ENCODE assay signal across 18 cellular contexts in genomic region chr4:107845721-107846120, GRCh38. TPM values are rescaled to one million over a fixed set of nuclear protein-coding genes. Genes with fewer than 3 reads are reported as not detected.
DNase-seq lines count a peak whose midpoint lies in the region; ATAC-seq, FAIRE-seq and TF ChIP-seq lines count a peak whose summit lies in the region.
"Had no signal": no experiment of that assay in that cellular context is flagged by ENCODE, and none has a peak within 500 bp of the region (broad histone marks: within the 10 kb centered on the region; RNA-seq: fewer than 3 reads in every experiment).

No MANE protein-coding gene starts in this region.

- TF ChIP-seq CTCF in astrocyte (IDR thresholded peaks at IDR 0.05; ENCODE audit: insufficient read depth, low read depth, low read length) (no peak), osteocyte (IDR thresholded peaks at IDR 0.05) (no peak)

- H3K9me3 ChIP-seq in SK-N-MC (ENCODE audit: low read depth, low read length) (0 out of 2 replicates have a peak, but pooled peaks cover 3% of the 10 kb centered on the region), astrocyte (ENCODE audit: insufficient read depth, low read depth, low read length) (no peaks in the 10 kb centered on the region)
- no peaks in the 10 kb centered on the region for H3K9me3 ChIP-seq in CD4-positive, alpha-beta memory T cell (ENCODE audit: control insufficient read depth in 1 of 2, low read length in 2 of 2)
- H3K9me3 ChIP-seq: BE2C, Caco-2 had no signal

- DNase-seq in SK-N-MC (ENCODE audit: low read depth, low spot score), result peak; percentile 81
- no peak for DNase-seq in astrocyte (ENCODE audit: low read depth)
- no peak for DNase-seq in CD4-positive, alpha-beta memory T cell
- no peak for DNase-seq in osteocyte (ENCODE audit: extremely low spot score, unreplicated experiment)
- no peak for DNase-seq in MV-4-11 (lab: John Stamatoyannopoulos, UW)
- DNase-seq: ACHN; BE2C; C1 segment of cervical spinal cord; Caco-2; CD4-positive, CD25-positive, alpha-beta regulatory T cell; GOT3; H7 had no signal

- H2AFZ ChIP-seq in astrocyte (ENCODE audit: low read depth, low read length), result no peak overlapping the region

- CTCF ChIA-PET in CD4-positive, alpha-beta memory T cell (lab: Charles Lee; ENCODE audit: partially characterized antibody), result interaction anchor here (0.8 kb wide), 1 partner anchor 28 kb away, joined by 3 read pairs; no protein-coding TSS in a partner anchor

- H3K27me3 Mint-ChIP-seq in astrocyte (ENCODE audit: low read depth, unreplicated experiment), result no peaks in the 10 kb centered on the region
- peaks cover 8 to 9% of the 10 kb centered on the region in 2 donors for H3K27me3 Mint-ChIP-seq in CD4-positive, alpha-beta memory T cell
- no peaks in the 10 kb centered on the region for H3K27me3 Mint-ChIP-seq in osteocyte (ENCODE audit: unreplicated experiment)

- peak; percentile 47 for ATAC-seq in esophagus mucosa
- no peak for ATAC-seq in GM21737 (IDR thresholded peaks at IDR 0.05; ENCODE audit: unreplicated experiment)

- H3K27ac Mint-ChIP-seq in astrocyte (ENCODE audit: unreplicated experiment) (no peak overlapping the region), osteocyte (ENCODE audit: unreplicated experiment) (no peak overlapping the region)
- H3K27ac Mint-ChIP-seq in CD4-positive, alpha-beta memory T cell, result peak overlapping the region in 1 of 7 donors; percentile 33
- H3K27ac Mint-ChIP-seq: CD4-positive, CD25-positive, alpha-beta regulatory T cell had no signal

- H3K27me3 ChIP-seq in astrocyte (ENCODE audit: insufficient read depth, low read length), result no peaks in the 10 kb centered on the region
- H3K27me3 ChIP-seq in CD4-positive, alpha-beta memory T cell (ENCODE audit: insufficient read depth, low read length), result no peaks in the 10 kb centered on the region
- H3K27me3 ChIP-seq: BE2C had no signal

- peaks cover 32% of the 10 kb centered on the region for H3K79me2 ChIP-seq in astrocyte (ENCODE audit: insufficient read depth, low read length)

- H3K36me3 Mint-ChIP-seq in astrocyte (ENCODE audit: low read depth, unreplicated experiment) (peaks cover 7% of the 10 kb centered on the region), osteocyte (ENCODE audit: unreplicated experiment) (peaks cover 6% of the 10 kb centered on the region)
- H3K36me3 Mint-ChIP-seq in CD4-positive, alpha-beta memory T cell, result no peaks in the 10 kb centered on the region
- H3K36me3 Mint-ChIP-seq: CD4-positive, CD25-positive, alpha-beta regulatory T cell had no signal

- FAIRE-seq in astrocyte (lab: Jason Lieb, UNC), result peak; percentile 9
- FAIRE-seq: D721Med, G401.6, GM12892, GM18507 had no signal

- H3K36me3 ChIP-seq in SK-N-MC (ENCODE audit: insufficient read depth, low read length) (no peaks in the 10 kb centered on the region), astrocyte (ENCODE audit: insufficient read depth, low read length) (no peaks in the 10 kb centered on the region)
- H3K36me3 ChIP-seq in CD4-positive, alpha-beta memory T cell (ENCODE audit: insufficient read depth, low read length), result no peaks in the 10 kb centered on the region
- H3K36me3 ChIP-seq: BE2C had no signal

- no peak overlapping the region for H3K4me2 ChIP-seq in astrocyte (ENCODE audit: low read length)

- peaks cover 21% of the 10 kb centered on the region for H4K20me1 ChIP-seq in astrocyte (ENCODE audit: insufficient read depth, low read length)

- H3K4me3 Mint-ChIP-seq in astrocyte (ENCODE audit: unreplicated experiment), result no peak overlapping the region
- no peak overlapping the region for H3K4me3 Mint-ChIP-seq in CD4-positive, alpha-beta memory T cell
- H3K4me3 Mint-ChIP-seq in osteocyte (ENCODE audit: unreplicated experiment), result no peak overlapping the region
- H3K4me3 Mint-ChIP-seq: CD4-positive, CD25-positive, alpha-beta regulatory T cell had no signal

- H3K27ac ChIP-seq in SK-N-MC, result no peak overlapping the region
- no peak overlapping the region for H3K27ac ChIP-seq in astrocyte (ENCODE audit: low read depth, low read length)
- H3K27ac ChIP-seq in CD4-positive, alpha-beta memory T cell (ENCODE audit: low read depth, low read length), result no peak overlapping the region

- H3K4me1 ChIP-seq in astrocyte (ENCODE audit: insufficient read depth, low read length), result no peaks in the 10 kb centered on the region
- H3K4me1 ChIP-seq in CD4-positive, alpha-beta memory T cell (ENCODE audit: insufficient read depth, low read length), result no peaks in the 10 kb centered on the region
- H3K4me1 ChIP-seq: BE2C, Caco-2 had no signal

- POLR2A ChIA-PET in CD4-positive, alpha-beta memory T cell (lab: Charles Lee; ENCODE audit: partially characterized antibody), result no interaction called here

- intact Hi-C loops in CD4-positive, alpha-beta memory T cell (cut with micrococcal nuclease), result no loop called here

- peaks cover 4% of the 10 kb centered on the region for H3K9me3 Mint-ChIP-seq in astrocyte (ENCODE audit: unreplicated experiment)
- H3K9me3 Mint-ChIP-seq in CD4-positive, alpha-beta memory T cell, result peaks cover 0 to 10% (median 3%) of the 10 kb centered on the region in 8 donors
- peaks cover 10% of the 10 kb centered on the region for H3K9me3 Mint-ChIP-seq in osteocyte (ENCODE audit: unreplicated experiment)

- H3K9ac ChIP-seq in SK-N-MC (ENCODE audit: insufficient read length) (no peak overlapping the region), astrocyte (ENCODE audit: low read length) (no peak overlapping the region)

- no peak overlapping the region; the same call in 1 of the 2 replicates for H3K4me3 ChIP-seq in SK-N-MC
- no peak overlapping the region for H3K4me3 ChIP-seq in astrocyte (ENCODE audit: insufficient read depth, low read depth, low read length)
- no peak overlapping the region for H3K4me3 ChIP-seq in CD4-positive, alpha-beta memory T cell (ENCODE audit: low read length in 2 of 2)

- H3K4me1 Mint-ChIP-seq in astrocyte (ENCODE audit: low read depth, unreplicated experiment) (peaks cover 2% of the 10 kb centered on the region), osteocyte (ENCODE audit: unreplicated experiment) (peaks cover 10% of the 10 kb centered on the region)
- no peaks in the 10 kb centered on the region for H3K4me1 Mint-ChIP-seq in CD4-positive, alpha-beta memory T cell
- H3K4me1 Mint-ChIP-seq: CD4-positive, CD25-positive, alpha-beta regulatory T cell had no signal

RNA-seq across cellular contexts. Expression of gene SGMS2, which starts 21.0 kb away (rescaled TPM):
- total RNA-seq in astrocyte (48.1 and 48.3 TPM in 2 replicates), esophagus mucosa (28.0 TPM), osteocyte (15.6 and 17.1 TPM in 2 replicates)
- under 1 TPM; 0.28 to 0.67 TPM for total RNA-seq in CD4-positive, alpha-beta memory T cell
- polyA plus RNA-seq in CD4-positive, alpha-beta memory T cell, result not detected
- total RNA-seq: CD4-positive, CD25-positive, alpha-beta regulatory T cell had no signal
- polyA plus RNA-seq: CD4-positive, CD25-positive, alpha-beta regulatory T cell had no signal
